ENCODE assay signal across 9 cellular contexts in genomic region chr14:68695326-68695768, GRCh38.
DNase-seq lines count a peak whose midpoint lies in the region; ATAC-seq and TF ChIP-seq lines count a peak whose summit lies in the region.
"Had no signal": no experiment of that assay in that cellular context is flagged by ENCODE, and none has a peak within 500 bp of the region (broad histone marks: within the 10 kb centered on the region; RNA-seq: fewer than 3 reads in every experiment).

No MANE protein-coding gene starts in this region.

- no peak for TF ChIP-seq CTCF in HFF-Myc (IDR thresholded peaks at IDR 0.05; ENCODE audit: low read depth, low read length, missing control alignments)

- intact Hi-C loops in sciatic nerve (cut with DNase I): no loop called here

- H3K27me3 Mint-ChIP-seq in activated CD8-positive, alpha-beta memory T cell treated with anti-CD3 and anti-CD28 coated beads, Interleukin-2, amount 10 ng/mL, durations not matched to agents 7 days and 5 days: peaks cover 12% of the 10 kb centered on the region

- no peak overlapping the region for H3K4me3 ChIP-seq in HFF-Myc (replicated peaks; ENCODE audit: low read depth, low read length)

- peak; percentile 67 for DNase-seq in activated CD8-positive, alpha-beta memory T cell treated with anti-CD3 and anti-CD28 coated beads, Interleukin-2, amount 10 ng/mL, durations not matched to agents 7 days and 5 days
- DNase-seq in activated CD8-positive, alpha-beta memory T cell treated with anti-CD3 and anti-CD28 coated beads for 24 hours: no peak
- DNase-seq in HFF-Myc (ENCODE audit: extremely low read depth, low read depth) (peak; percentile 98), NCI-H460 (ENCODE audit: extremely low read depth, low read depth) (peak; percentile 1), dermis microvascular lymphatic vessel endothelial cell (ENCODE audit: low read depth in 2 of 2) (peak; percentile 60 to 97), sciatic nerve (ENCODE audit: low spot score) (peak; percentile 60), NCI-H2227 treated with DMSO at 0.1 percent for 48 hours (lab: John Stamatoyannopoulos, UW) (no peak)
- no peak for DNase-seq in effector CD8-positive, alpha-beta T cell (lab: John Stamatoyannopoulos, UW)

- H3K36me3 Mint-ChIP-seq in activated CD8-positive, alpha-beta memory T cell treated with anti-CD3 and anti-CD28 coated beads, Interleukin-2, amount 10 ng/mL, durations not matched to agents 7 days and 5 days: peaks cover 6% of the 10 kb centered on the region
- H3K36me3 Mint-ChIP-seq: brain had no signal

- no peak overlapping the region for H3K4me3 Mint-ChIP-seq in activated CD8-positive, alpha-beta memory T cell treated with anti-CD3 and anti-CD28 coated beads, Interleukin-2, amount 10 ng/mL, durations not matched to agents 7 days and 5 days
- H3K4me3 Mint-ChIP-seq: brain had no signal

- H3K9me3 Mint-ChIP-seq in activated CD8-positive, alpha-beta memory T cell treated with anti-CD3 and anti-CD28 coated beads, Interleukin-2, amount 10 ng/mL, durations not matched to agents 7 days and 5 days (ENCODE audit: low read depth): peaks cover 3% of the 10 kb centered on the region

- ATAC-seq in activated CD8-positive, alpha-beta memory T cell treated with anti-CD3 and anti-CD28 coated beads, Interleukin-2, amount 10 ng/mL, durations not matched to agents 7 days and 5 days: peak; percentile 86
- peak; percentile 64 for ATAC-seq in sciatic nerve

- CTCF ChIA-PET in activated CD8-positive, alpha-beta memory T cell treated with anti-CD3 and anti-CD28 coated beads, Interleukin-2, amount 10 ng/mL, durations not matched to agents 7 days and 5 days (lab: Charles Lee): interaction anchor here (0.6 to 1.7 kb wide), 4 partner anchors 10 to 149 kb away, joined by 3 to 6 read pairs (median 4); no protein-coding TSS in a partner anchor

- peak overlapping the region; percentile 51 for H3K27ac Mint-ChIP-seq in activated CD8-positive, alpha-beta memory T cell treated with anti-CD3 and anti-CD28 coated beads, Interleukin-2, amount 10 ng/mL, durations not matched to agents 7 days and 5 days

- peaks cover 18% of the 10 kb centered on the region for H3K4me1 Mint-ChIP-seq in activated CD8-positive, alpha-beta memory T cell treated with anti-CD3 and anti-CD28 coated beads, Interleukin-2, amount 10 ng/mL, durations not matched to agents 7 days and 5 days

Comparison
In these comparisons a context has a peak if more than half of its experiments do, and no peak if none do; other contexts are left out.
1. DNase-seq: peak in activated CD8-positive, alpha-beta memory T cell treated with anti-CD3 and anti-CD28 coated beads, Interleukin-2, amount 10 ng/mL, durations not matched to agents 7 days and 5 days (single experiment), HFF-Myc (single experiment), NCI-H460 (single experiment), dermis microvascular lymphatic vessel endothelial cell (2 of 2) and sciatic nerve (single experiment); none in activated CD8-positive, alpha-beta memory T cell treated with anti-CD3 and anti-CD28 coated beads for 24 hours (single experiment), NCI-H2227 treated with DMSO at 0.1 percent for 48 hours (single experiment) and effector CD8-positive, alpha-beta T cell (single experiment).